1 cellular context compared by ENCODE assay signal in the genomic region with DNA sequence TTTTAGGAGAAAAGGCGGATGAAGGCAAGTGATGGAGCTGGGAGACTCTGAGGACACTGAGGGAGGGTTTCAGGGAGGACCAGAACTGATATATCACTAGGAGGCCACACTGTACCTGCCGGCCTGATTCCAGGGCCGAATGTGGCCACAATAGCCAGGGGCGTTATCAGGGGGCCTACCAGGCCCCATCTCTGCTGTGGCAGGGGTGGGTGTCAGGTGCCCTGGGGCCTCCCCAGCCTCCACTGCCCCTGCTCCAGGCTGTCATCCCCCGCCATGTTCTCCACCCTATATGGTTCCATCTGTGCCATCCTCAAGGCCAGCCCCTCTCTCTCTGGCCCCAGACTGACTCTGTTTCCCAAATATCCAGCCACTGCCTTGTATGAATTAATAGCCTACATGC.
TF ChIP-seq lines count a peak whose summit lies in the region.

No MANE protein-coding gene starts in this region.

TF ChIP-seq in SK-N-SH treated with all-trans-retinoic acid at 6 μM for 48 hours, 23 proteins besides CTCF, POLR2A, EP300 and RAD21 (continued from another document):
- TF ChIP-seq, protein P1, sequence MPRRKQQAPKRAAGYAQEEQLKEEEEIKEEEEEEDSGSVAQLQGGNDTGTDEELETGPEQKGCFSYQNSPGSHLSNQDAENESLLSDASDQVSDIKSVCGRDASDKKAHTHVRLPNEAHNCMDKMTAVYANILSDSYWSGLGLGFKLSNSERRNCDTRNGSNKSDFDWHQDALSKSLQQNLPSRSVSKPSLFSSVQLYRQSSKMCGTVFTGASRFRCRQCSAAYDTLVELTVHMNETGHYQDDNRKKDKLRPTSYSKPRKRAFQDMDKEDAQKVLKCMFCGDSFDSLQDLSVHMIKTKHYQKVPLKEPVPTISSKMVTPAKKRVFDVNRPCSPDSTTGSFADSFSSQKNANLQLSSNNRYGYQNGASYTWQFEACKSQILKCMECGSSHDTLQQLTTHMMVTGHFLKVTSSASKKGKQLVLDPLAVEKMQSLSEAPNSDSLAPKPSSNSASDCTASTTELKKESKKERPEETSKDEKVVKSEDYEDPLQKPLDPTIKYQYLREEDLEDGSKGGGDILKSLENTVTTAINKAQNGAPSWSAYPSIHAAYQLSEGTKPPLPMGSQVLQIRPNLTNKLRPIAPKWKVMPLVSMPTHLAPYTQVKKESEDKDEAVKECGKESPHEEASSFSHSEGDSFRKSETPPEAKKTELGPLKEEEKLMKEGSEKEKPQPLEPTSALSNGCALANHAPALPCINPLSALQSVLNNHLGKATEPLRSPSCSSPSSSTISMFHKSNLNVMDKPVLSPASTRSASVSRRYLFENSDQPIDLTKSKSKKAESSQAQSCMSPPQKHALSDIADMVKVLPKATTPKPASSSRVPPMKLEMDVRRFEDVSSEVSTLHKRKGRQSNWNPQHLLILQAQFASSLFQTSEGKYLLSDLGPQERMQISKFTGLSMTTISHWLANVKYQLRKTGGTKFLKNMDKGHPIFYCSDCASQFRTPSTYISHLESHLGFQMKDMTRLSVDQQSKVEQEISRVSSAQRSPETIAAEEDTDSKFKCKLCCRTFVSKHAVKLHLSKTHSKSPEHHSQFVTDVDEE (CRISPR knock-in tag; IDR thresholded peaks at IDR 0.05), result no peak
- TF ChIP-seq OSR1 (CRISPR knock-in tag; IDR thresholded peaks at IDR 0.05), result no peak
- TF ChIP-seq, protein P2, sequence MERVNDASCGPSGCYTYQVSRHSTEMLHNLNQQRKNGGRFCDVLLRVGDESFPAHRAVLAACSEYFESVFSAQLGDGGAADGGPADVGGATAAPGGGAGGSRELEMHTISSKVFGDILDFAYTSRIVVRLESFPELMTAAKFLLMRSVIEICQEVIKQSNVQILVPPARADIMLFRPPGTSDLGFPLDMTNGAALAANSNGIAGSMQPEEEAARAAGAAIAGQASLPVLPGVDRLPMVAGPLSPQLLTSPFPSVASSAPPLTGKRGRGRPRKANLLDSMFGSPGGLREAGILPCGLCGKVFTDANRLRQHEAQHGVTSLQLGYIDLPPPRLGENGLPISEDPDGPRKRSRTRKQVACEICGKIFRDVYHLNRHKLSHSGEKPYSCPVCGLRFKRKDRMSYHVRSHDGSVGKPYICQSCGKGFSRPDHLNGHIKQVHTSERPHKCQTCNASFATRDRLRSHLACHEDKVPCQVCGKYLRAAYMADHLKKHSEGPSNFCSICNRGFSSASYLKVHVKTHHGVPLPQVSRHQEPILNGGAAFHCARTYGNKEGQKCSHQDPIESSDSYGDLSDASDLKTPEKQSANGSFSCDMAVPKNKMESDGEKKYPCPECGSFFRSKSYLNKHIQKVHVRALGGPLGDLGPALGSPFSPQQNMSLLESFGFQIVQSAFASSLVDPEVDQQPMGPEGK (CRISPR knock-in tag; IDR thresholded peaks at IDR 0.05; ENCODE audit: borderline replicate concordance), result no peak
- no peak for TF ChIP-seq RARB (CRISPR knock-in tag; IDR thresholded peaks at IDR 0.05)
- TF ChIP-seq CSDC2 (CRISPR knock-in tag; IDR thresholded peaks at IDR 0.05), result no peak
- TF ChIP-seq ZNF70 (CRISPR knock-in tag; IDR thresholded peaks at IDR 0.05), result no peak
- TF ChIP-seq ZFP3 (CRISPR knock-in tag; IDR thresholded peaks at IDR 0.05), result no peak
- no peak for TF ChIP-seq PPARA (CRISPR knock-in tag; IDR thresholded peaks at IDR 0.05; ENCODE audit: borderline replicate concordance)
TF ChIP-seq in SK-N-SH treated with all-trans-retinoic acid at 6 μM for 48 hours: peak in this region for 0.
